28 cellular contexts compared by ENCODE assay signal in the genomic region with DNA sequence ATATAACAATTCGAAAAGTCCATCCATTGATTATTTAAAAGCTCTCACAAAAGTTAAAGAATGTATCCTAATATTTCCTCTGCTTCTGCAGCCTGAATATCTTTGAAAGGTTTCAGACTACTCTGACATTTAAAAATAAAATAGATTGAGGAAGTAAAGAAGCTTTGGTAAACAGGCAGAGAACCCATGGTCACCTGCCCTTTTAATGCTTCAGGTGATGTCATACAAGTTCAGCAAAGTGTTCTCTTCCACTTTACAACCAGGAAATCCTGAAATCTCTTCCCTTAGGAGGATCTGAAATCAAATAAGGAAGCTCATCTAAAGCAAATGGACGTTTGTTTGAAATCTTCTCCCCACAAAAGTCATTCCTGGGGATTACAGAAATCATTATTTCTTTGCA.
A peak's percentile ranks its signal among the peaks of the same experiment; 100 is the strongest.
DNase-seq lines count a peak whose midpoint lies in the region; TF ChIP-seq lines count a peak whose summit lies in the region.
"Had no signal": no experiment of that assay in that cellular context is flagged by ENCODE, and none has a peak within 500 bp of the region (broad histone marks: within the 10 kb centered on the region; RNA-seq: fewer than 3 reads in every experiment).

No MANE protein-coding gene starts in this region.

- no peaks in the 10 kb centered on the region for H3F3A ChIP-seq in Loucy (ENCODE audit: low read depth)
- H3F3A ChIP-seq in SK-N-SH (replicated peaks; ENCODE audit: insufficient read depth) = no peaks in the 10 kb centered on the region

- no peaks in the 10 kb centered on the region for H3K9me3 ChIP-seq in Loucy (ENCODE audit: insufficient read depth, low read depth, low read length)
- no peaks in the 10 kb centered on the region for H3K9me3 ChIP-seq in suprapubic skin
- H3K9me3 ChIP-seq in SK-N-SH = no peaks in the 10 kb centered on the region
- H3K9me3 ChIP-seq: esophagus muscularis mucosa, heart left ventricle, lower lobe of right lung, pancreas, upper lobe of right lung had no signal

- no peaks in the 10 kb centered on the region for H3K27me3 ChIP-seq in Loucy (ENCODE audit: insufficient read depth, low read length, poor library complexity, severe bottlenecking)
- no peaks in the 10 kb centered on the region for H3K27me3 ChIP-seq in suprapubic skin
- no peaks in the 10 kb centered on the region for H3K27me3 ChIP-seq in SK-N-SH (ENCODE audit: insufficient read depth)
- H3K27me3 ChIP-seq: esophagus muscularis mucosa, foreskin keratinocyte, heart left ventricle, pancreas, upper lobe of right lung had no signal

- H3K36me3 ChIP-seq in Loucy (ENCODE audit: insufficient read depth, low read length) (no peaks in the 10 kb centered on the region), suprapubic skin (no peaks in the 10 kb centered on the region), SK-N-SH (replicated peaks in 1 of 2; ENCODE audit: control insufficient read depth in 1 of 2, insufficient read depth in 2 of 2, low read length in 1 of 2) (no peaks in the 10 kb centered on the region)
- H3K36me3 ChIP-seq: heart left ventricle, lower lobe of right lung, pancreas, upper lobe of right lung had no signal

- H3K4me3 ChIP-seq in Loucy (ENCODE audit: low read length, poor library complexity, severe bottlenecking) (no peak overlapping the region), suprapubic skin (no peak overlapping the region), SK-N-SH (ENCODE audit: low read depth in 2 of 2, low read length in 1 of 2) (no peak overlapping the region)
- H3K4me3 ChIP-seq: esophagus muscularis mucosa, heart left ventricle, lower lobe of right lung, pancreas, upper lobe of right lung had no signal

- H3K4me2 ChIP-seq in Loucy (ENCODE audit: low read depth, low read length, poor library complexity, severe bottlenecking) = no peak overlapping the region
- H3K4me2 ChIP-seq in SK-N-SH = no peak overlapping the region

- no peaks in the 10 kb centered on the region for H3K27me3 Mint-ChIP-seq in CD14-positive monocyte (ENCODE audit: low read depth in 3 of 3)

- no peak overlapping the region for H3K27ac Mint-ChIP-seq in CD14-positive monocyte
- H3K27ac Mint-ChIP-seq: activated naive CD8-positive, alpha-beta T cell treated with anti-CD3 and anti-CD28 coated beads for 36 hours; endodermal cell; stimulated activated effector memory CD8-positive, alpha-beta T cell treated with anti-CD3 and anti-CD28 coated beads, Interleukin-12 subunit alpha, Interleukin-12 subunit beta, amount 100 ng/mL, for 72 hours had no signal

- CTCF ChIA-PET in SK-N-SH (lab: Yijun Ruan, JAX) = no interaction called here

- no peaks in the 10 kb centered on the region for H3K36me3 Mint-ChIP-seq in CD14-positive monocyte
- H3K36me3 Mint-ChIP-seq: activated naive CD8-positive, alpha-beta T cell treated with anti-CD3 and anti-CD28 coated beads for 36 hours; stimulated activated effector memory CD8-positive, alpha-beta T cell treated with anti-CD3 and anti-CD28 coated beads, Interleukin-12 subunit alpha, Interleukin-12 subunit beta, amount 100 ng/mL, for 72 hours had no signal

- intact Hi-C loops in CD14-positive monocyte (cut with micrococcal nuclease) = no loop called here

- no peak overlapping the region for H3K4me3 Mint-ChIP-seq in CD14-positive monocyte
- H3K4me3 Mint-ChIP-seq: activated naive CD8-positive, alpha-beta T cell treated with anti-CD3 and anti-CD28 coated beads for 36 hours; endodermal cell; neural crest cell; stimulated activated effector memory CD8-positive, alpha-beta T cell treated with anti-CD3 and anti-CD28 coated beads, Interleukin-12 subunit alpha, Interleukin-12 subunit beta, amount 100 ng/mL, for 72 hours had no signal

- TF ChIP-seq RAD21 in SK-N-SH (IDR thresholded peaks at IDR 0.05; ENCODE audit: low read length) = no peak

- H4K20me1 ChIP-seq in Loucy (ENCODE audit: insufficient read depth, low read length, poor library complexity, severe bottlenecking) (no peaks in the 10 kb centered on the region), SK-N-SH (ENCODE audit: insufficient read depth) (no peaks in the 10 kb centered on the region)

- no peaks in the 10 kb centered on the region for H3K4me1 ChIP-seq in Loucy (ENCODE audit: insufficient read depth, low read length, poor library complexity, severe bottlenecking)
- peaks cover 6% of the 10 kb centered on the region for H3K4me1 ChIP-seq in suprapubic skin
- H3K4me1 ChIP-seq in SK-N-SH (ENCODE audit: control insufficient read depth in 1 of 2, insufficient read depth in 2 of 2, low read depth in 1 of 2, low read length in 1 of 2) = peaks cover 0 to 11% of the 10 kb centered on the region in 2 experiments; a peak in 1 of 4 replicates
- H3K4me1 ChIP-seq: foreskin keratinocyte, pancreas had no signal

- H3K9ac ChIP-seq in Loucy (ENCODE audit: low read depth, low read length, poor library complexity, severe bottlenecking) (no peak overlapping the region), SK-N-SH (no peak overlapping the region)

- H3K27ac ChIP-seq in suprapubic skin (no peak overlapping the region), SK-N-SH (ENCODE audit: low read depth in 2 of 2, low read length in 1 of 2) (no peak overlapping the region)
- H3K27ac ChIP-seq: esophagus muscularis mucosa, foreskin keratinocyte, heart left ventricle, lower lobe of right lung, pancreas, upper lobe of right lung had no signal

- H3K9me3 Mint-ChIP-seq in CD14-positive monocyte = peaks cover 0 to 3% (median 0%) of the 10 kb centered on the region in 7 donors
- H3K9me3 Mint-ChIP-seq: activated naive CD8-positive, alpha-beta T cell treated with anti-CD3 and anti-CD28 coated beads for 36 hours; endodermal cell; neural crest cell; stimulated activated effector memory CD8-positive, alpha-beta T cell treated with anti-CD3 and anti-CD28 coated beads, Interleukin-12 subunit alpha, Interleukin-12 subunit beta, amount 100 ng/mL, for 72 hours had no signal

- peak; percentile 95 for DNase-seq in DMS53 (lab: John Stamatoyannopoulos, UW)
- peak; percentile 46 for DNase-seq in OCI-M1 (lab: John Stamatoyannopoulos, UW)
- DNase-seq in renal cortical epithelial cell (ENCODE audit: low read depth) = peak; percentile 34
- DNase-seq in suprapubic skin (ENCODE audit: low spot score in 2 of 2) = no peak
- DNase-seq in CD14-positive monocyte (ENCODE audit: low spot score) = no peak
- DNase-seq in SK-N-SH = no peak
- DNase-seq: activated effector memory CD4-positive, alpha-beta T cell treated with Interleukin-2 at 50 U/mL for 16 hours; activated naive CD8-positive, alpha-beta T cell treated with anti-CD3 and anti-CD28 coated beads for 36 hours; activated T-cell treated with anti-CD3 and anti-CD28 coated beads for 4 hours; cortex of kidney; endodermal cell; heart left ventricle; IMR-90; kidney; lower lobe of right lung; NCI-H1105; pancreas; PC-3; right cardiac atrium; stimulated activated CD4-positive, alpha-beta T cell treated with anti-CD3 and anti-CD28 coated beads, Interleukin-12 subunit alpha, Interleukin-12 subunit beta, amount 100 ng/mL, for 4 hours; stimulated activated CD4-positive, alpha-beta T cell treated with anti-CD3 and anti-CD28 coated beads, Interleukin-4, amount 100 ng/mL, for 1 hour; T-helper 2 cell; upper lobe of right lung had no signal

- TF ChIP-seq EP300 in suprapubic skin (IDR thresholded peaks at IDR 0.05) = no peak
- no peak for TF ChIP-seq EP300 in SK-N-SH (IDR thresholded peaks at IDR 0.05; ENCODE audit: borderline replicate concordance in 1 of 2, low read depth in 1 of 2, low read length in 1 of 2)

- TF ChIP-seq CTCF in Loucy (conservative IDR thresholded peaks at IDR 0.05; ENCODE audit: low read length) = no peak
- no peak for TF ChIP-seq CTCF in suprapubic skin (IDR thresholded peaks at IDR 0.05)
- TF ChIP-seq CTCF in CD14-positive monocyte (IDR thresholded peaks at IDR 0.05) = no peak
- no peak for TF ChIP-seq CTCF in SK-N-SH (IDR thresholded peaks at IDR 0.05)

- H3K79me2 ChIP-seq in Loucy (ENCODE audit: insufficient read depth, low read length) (no peaks in the 10 kb centered on the region), SK-N-SH (ENCODE audit: insufficient read depth) (no peaks in the 10 kb centered on the region)

- H2AFZ ChIP-seq in Loucy (ENCODE audit: low read length) (0 out of 2 replicates have a peak overlapping the region, but pooled peaks have one; percentile 48), SK-N-SH (ENCODE audit: low read depth) (no peak overlapping the region)

- H3K4me1 Mint-ChIP-seq in CD14-positive monocyte = peaks cover 9% of the 10 kb centered on the region
- H3K4me1 Mint-ChIP-seq: activated naive CD8-positive, alpha-beta T cell treated with anti-CD3 and anti-CD28 coated beads for 36 hours; stimulated activated effector memory CD8-positive, alpha-beta T cell treated with anti-CD3 and anti-CD28 coated beads, Interleukin-12 subunit alpha, Interleukin-12 subunit beta, amount 100 ng/mL, for 72 hours had no signal

- POLR2A ChIA-PET in SK-N-SH (lab: Yijun Ruan, JAX) = no interaction called here

- WGBS in suprapubic skin = 60% methylated on average over 2 of the region's 2 CpGs
- 44% methylated on average over 2 of the region's 2 CpGs for WGBS in SK-N-SH (ENCODE audit: low lambda C conversion rate)

- no peaks in the 10 kb centered on the region for H3K9me2 ChIP-seq in Loucy (replicated peaks; ENCODE audit: low read depth, low read length)
- H3K9me2 ChIP-seq in SK-N-SH = no peaks in the 10 kb centered on the region

- no peak for TF ChIP-seq POLR2A in suprapubic skin (IDR thresholded peaks at IDR 0.05)

TF ChIP-seq in SK-N-SH, 30 proteins besides CTCF, POLR2A, EP300 and RAD21 (continues in another document):
- TF ChIP-seq, protein P1, sequence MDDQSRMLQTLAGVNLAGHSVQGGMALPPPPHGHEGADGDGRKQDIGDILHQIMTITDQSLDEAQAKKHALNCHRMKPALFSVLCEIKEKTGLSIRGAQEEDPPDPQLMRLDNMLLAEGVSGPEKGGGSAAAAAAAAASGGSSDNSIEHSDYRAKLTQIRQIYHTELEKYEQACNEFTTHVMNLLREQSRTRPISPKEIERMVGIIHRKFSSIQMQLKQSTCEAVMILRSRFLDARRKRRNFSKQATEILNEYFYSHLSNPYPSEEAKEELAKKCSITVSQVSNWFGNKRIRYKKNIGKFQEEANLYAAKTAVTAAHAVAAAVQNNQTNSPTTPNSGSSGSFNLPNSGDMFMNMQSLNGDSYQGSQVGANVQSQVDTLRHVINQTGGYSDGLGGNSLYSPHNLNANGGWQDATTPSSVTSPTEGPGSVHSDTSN (IDR thresholded peaks at IDR 0.05) = no peak
- TF ChIP-seq RCOR1 (IDR thresholded peaks at IDR 0.05; ENCODE audit: low read length) = no peak
- TF ChIP-seq TCF12 (IDR thresholded peaks at IDR 0.05) = no peak
- no peak for TF ChIP-seq ELF1 (IDR thresholded peaks at IDR 0.05)

Comparison
In these comparisons a context has a peak if more than half of its experiments do, and no peak if none do; other contexts are left out.
1. DNase-seq: peak in DMS53 (single experiment), OCI-M1 (single experiment) and renal cortical epithelial cell (single experiment); none in suprapubic skin (0 of 2), CD14-positive monocyte (single experiment) and SK-N-SH (single experiment).